8 cellular contexts compared by ENCODE assay signal in the genomic region with DNA sequence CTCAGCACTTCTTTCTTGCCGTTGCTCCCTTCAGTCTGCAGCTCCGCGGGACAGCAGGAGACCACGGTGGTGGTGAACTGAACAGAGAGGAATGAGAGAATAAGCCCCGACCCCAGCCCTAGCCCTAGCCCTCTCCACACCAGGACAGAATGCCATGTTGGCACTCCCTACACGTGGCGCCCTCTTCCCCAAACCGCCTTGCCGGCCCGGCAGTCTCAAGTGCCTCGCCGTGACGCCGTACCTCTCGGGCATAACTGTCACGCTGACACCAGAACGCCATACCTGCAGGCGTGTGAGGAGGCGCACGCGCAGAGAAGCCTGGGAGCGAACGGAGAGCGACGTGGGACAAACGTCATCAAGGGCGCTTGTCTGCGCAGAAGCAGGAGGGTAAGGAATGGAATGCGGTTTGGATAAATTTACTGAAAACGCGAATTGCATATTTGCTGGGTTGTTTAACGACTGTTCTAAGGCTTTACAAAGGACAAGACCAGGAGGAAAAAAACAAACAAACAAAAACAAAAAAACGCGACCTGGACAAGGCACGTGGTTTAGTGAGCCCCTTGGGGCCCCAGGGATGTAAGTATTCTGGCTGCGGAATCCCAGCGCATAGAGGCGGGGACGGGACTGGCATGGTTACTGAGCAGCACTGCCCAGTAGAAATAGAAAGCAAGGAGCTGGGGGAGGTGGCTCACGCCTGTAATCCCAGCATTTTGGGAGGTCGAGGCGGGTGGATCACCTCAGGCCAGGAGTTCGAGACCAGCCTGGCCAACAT. TPM values are rescaled to one million over a fixed set of nuclear protein-coding genes. Genes with fewer than 3 reads are reported as not detected.
A peak's percentile ranks its signal among the peaks of the same experiment; 100 is the strongest.
DNase-seq lines count a peak whose midpoint lies in the region; ATAC-seq and TF ChIP-seq lines count a peak whose summit lies in the region.

A gene with protein sequence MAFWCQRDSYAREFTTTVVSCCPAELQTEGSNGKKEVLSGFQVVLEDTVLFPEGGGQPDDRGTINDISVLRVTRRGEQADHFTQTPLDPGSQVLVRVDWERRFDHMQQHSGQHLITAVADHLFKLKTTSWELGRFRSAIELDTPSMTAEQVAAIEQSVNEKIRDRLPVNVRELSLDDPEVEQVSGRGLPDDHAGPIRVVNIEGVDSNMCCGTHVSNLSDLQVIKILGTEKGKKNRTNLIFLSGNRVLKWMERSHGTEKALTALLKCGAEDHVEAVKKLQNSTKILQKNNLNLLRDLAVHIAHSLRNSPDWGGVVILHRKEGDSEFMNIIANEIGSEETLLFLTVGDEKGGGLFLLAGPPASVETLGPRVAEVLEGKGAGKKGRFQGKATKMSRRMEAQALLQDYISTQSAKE (minus strand): TSS at position 294 of the 772 bp plus-strand sequence. CDS start 14 bp downstream, at position 280.

- peak within 1 kb of the TSS; percentile 98 for H3K4me3 Mint-ChIP-seq in HFFc6

- DNase-seq in ELF-1 (ENCODE audit: low read depth, low spot score) (peak; percentile 98), HFFc6 (peak; percentile 91), NCI-H1092 (lab: John Stamatoyannopoulos, UW) (peak; percentile 90), globus pallidus (ENCODE audit: low spot score) (peak; percentile 87), nucleus accumbens (lab: John Stamatoyannopoulos, UW) (peak; percentile 37 to 93 (median 82)), superior temporal gyrus (ENCODE audit: extremely low spot score) (peak; percentile 95)
- peak; percentile 91 for DNase-seq in activated naive CD4-positive, alpha-beta T cell treated with anti-CD3 and anti-CD28 coated beads, Interleukin-2, amount 50 U/mL, for 16 hours

- H3K27ac Mint-ChIP-seq in HFFc6: peak within 1 kb of the TSS; percentile 95

- TF ChIP-seq CTCF in HFFc6 (IDR thresholded peaks at IDR 0.05): 0 out of 2 replicates have a peak, but pooled peaks have one; percentile 9

- peaks cover 15% of the 10 kb centered on the region for H3K4me1 Mint-ChIP-seq in HFFc6 (ENCODE audit: low read depth)

- H3K36me3 Mint-ChIP-seq in HFFc6 (ENCODE audit: low read depth): peaks cover 32% of the 10 kb centered on the region

- ATAC-seq in SK-N-SH treated with all-trans-retinoic acid at 6 μM for 48 hours: peak; percentile 96

- peaks cover 4% of the 10 kb centered on the region; the same call in 1 of the 2 replicates for H3K27me3 Mint-ChIP-seq in HFFc6 (ENCODE audit: insufficient read depth)

- H3K9me3 Mint-ChIP-seq in HFFc6: peaks cover 4% of the 10 kb centered on the region; the same call in 1 of the 2 replicates

TF ChIP-seq in SK-N-SH treated with all-trans-retinoic acid at 6 μM for 48 hours, 23 proteins besides CTCF, POLR2A, EP300 and RAD21:
- TF ChIP-seq ZNF8 (CRISPR knock-in tag; IDR thresholded peaks at IDR 0.05) (no peak), ARNTL (CRISPR knock-in tag; IDR thresholded peaks at IDR 0.05; ENCODE audit: borderline replicate concordance, low read depth) (no peak), SNAI2 (CRISPR knock-in tag; IDR thresholded peaks at IDR 0.05) (no peak), ZFP30 (CRISPR knock-in tag; IDR thresholded peaks at IDR 0.05) (no peak), RARB (CRISPR knock-in tag; IDR thresholded peaks at IDR 0.05) (no peak), OSR1 (CRISPR knock-in tag; IDR thresholded peaks at IDR 0.05) (no peak), TOX (CRISPR knock-in tag; IDR thresholded peaks at IDR 0.05; ENCODE audit: borderline replicate concordance) (no peak), BACH2 (CRISPR knock-in tag; IDR thresholded peaks at IDR 0.05; ENCODE audit: borderline replicate concordance) (no peak), CSDC2 (CRISPR knock-in tag; IDR thresholded peaks at IDR 0.05) (no peak), ZC3H10 (CRISPR knock-in tag; IDR thresholded peaks at IDR 0.05) (no peak), PPARA (CRISPR knock-in tag; IDR thresholded peaks at IDR 0.05; ENCODE audit: borderline replicate concordance) (no peak), ZFP3 (CRISPR knock-in tag; IDR thresholded peaks at IDR 0.05) (no peak), ESRRG (CRISPR knock-in tag; IDR thresholded peaks at IDR 0.05) (no peak), CSRNP3 (CRISPR knock-in tag; IDR thresholded peaks at IDR 0.05) (no peak), TCF4 (CRISPR knock-in tag; IDR thresholded peaks at IDR 0.05; ENCODE audit: borderline replicate concordance) (no peak), GLIS3 (CRISPR knock-in tag; IDR thresholded peaks at IDR 0.05) (no peak)
- TF ChIP-seq, protein P1, sequence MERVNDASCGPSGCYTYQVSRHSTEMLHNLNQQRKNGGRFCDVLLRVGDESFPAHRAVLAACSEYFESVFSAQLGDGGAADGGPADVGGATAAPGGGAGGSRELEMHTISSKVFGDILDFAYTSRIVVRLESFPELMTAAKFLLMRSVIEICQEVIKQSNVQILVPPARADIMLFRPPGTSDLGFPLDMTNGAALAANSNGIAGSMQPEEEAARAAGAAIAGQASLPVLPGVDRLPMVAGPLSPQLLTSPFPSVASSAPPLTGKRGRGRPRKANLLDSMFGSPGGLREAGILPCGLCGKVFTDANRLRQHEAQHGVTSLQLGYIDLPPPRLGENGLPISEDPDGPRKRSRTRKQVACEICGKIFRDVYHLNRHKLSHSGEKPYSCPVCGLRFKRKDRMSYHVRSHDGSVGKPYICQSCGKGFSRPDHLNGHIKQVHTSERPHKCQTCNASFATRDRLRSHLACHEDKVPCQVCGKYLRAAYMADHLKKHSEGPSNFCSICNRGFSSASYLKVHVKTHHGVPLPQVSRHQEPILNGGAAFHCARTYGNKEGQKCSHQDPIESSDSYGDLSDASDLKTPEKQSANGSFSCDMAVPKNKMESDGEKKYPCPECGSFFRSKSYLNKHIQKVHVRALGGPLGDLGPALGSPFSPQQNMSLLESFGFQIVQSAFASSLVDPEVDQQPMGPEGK (CRISPR knock-in tag; IDR thresholded peaks at IDR 0.05; ENCODE audit: borderline replicate concordance): no peak
- TF ChIP-seq, protein P2, sequence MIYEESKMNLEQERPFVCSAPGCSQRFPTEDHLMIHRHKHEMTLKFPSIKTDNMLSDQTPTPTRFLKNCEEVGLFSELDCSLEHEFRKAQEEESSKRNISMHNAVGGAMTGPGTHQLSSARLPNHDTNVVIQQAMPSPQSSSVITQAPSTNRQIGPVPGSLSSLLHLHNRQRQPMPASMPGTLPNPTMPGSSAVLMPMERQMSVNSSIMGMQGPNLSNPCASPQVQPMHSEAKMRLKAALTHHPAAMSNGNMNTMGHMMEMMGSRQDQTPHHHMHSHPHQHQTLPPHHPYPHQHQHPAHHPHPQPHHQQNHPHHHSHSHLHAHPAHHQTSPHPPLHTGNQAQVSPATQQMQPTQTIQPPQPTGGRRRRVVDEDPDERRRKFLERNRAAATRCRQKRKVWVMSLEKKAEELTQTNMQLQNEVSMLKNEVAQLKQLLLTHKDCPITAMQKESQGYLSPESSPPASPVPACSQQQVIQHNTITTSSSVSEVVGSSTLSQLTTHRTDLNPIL (CRISPR knock-in tag; IDR thresholded peaks at IDR 0.05; ENCODE audit: low read depth): no peak

RNA-seq across cellular contexts. Expression of the gene that starts here (rescaled TPM):
- 10 to 100 TPM; 42.5 to 54.5 (median 47.1) TPM for total RNA-seq in HFFc6 (2021; fragmentation: NEBNext Ultra II Directional; extraction: Animal tissue kit (Norgen Biotek cat#: 25700))

Comparison
In these comparisons a context has a peak if more than half of its experiments do, and no peak if none do; other contexts are left out.
1. Peak in every context shown above with its lines: DNase-seq and ATAC-seq.